Comparison of ENCODE assay signal across 29 cellular contexts in the genomic region with DNA sequence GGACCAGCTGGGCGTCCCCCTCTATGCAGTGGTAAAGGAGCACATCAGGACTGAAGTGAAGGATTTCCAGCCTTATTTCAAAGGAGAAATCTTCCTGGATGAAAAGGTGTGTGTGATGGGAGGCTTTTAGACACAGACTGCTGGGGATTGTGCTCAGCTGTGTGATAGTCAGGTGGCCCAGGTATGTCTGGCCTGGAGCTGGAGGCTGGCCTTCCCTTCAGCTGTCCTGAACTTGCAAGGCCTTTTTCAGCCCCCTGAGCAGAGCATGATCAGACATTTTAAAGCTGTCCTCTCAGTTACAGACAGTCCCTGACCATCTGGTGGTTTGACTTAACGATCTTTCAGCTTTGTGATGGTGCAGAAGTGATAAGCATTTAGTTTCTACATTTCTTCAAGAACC.
"Had no signal": no experiment of that assay in that cellular context is flagged by ENCODE, and none has a peak within 500 bp of the region (broad histone marks: within the 10 kb centered on the region; RNA-seq: fewer than 3 reads in every experiment).

No MANE protein-coding gene starts in this region.

- H3K4me3 ChIP-seq: ovary, psoas muscle, right lobe of liver, sigmoid colon, thoracic aorta, thyroid gland, tibial nerve, upper lobe of right lung, uterus had no signal

- H3K36me3 Mint-ChIP-seq: natural killer cell treated with Interleukin-12 subunit alpha and Interleukin-12 subunit beta and Interleukin-15 and Interleukin-18, amount 100 ng/mL, for 72 hours; stimulated activated effector memory CD8-positive, alpha-beta T cell treated with anti-CD3 and anti-CD28 coated beads, Interleukin-12 subunit alpha, Interleukin-12 subunit beta, amount 100 ng/mL, for 72 hours had no signal

- H3K27me3 ChIP-seq: neutrophil, ovary, right lobe of liver, sigmoid colon, thyroid gland, tibial nerve, upper lobe of right lung, uterus had no signal

- H3K36me3 ChIP-seq: neutrophil, ovary, uterus had no signal

- H3K9me3 ChIP-seq: neutrophil, ovary, psoas muscle, right lobe of liver, sigmoid colon, thoracic aorta, thyroid gland, tibial nerve, upper lobe of right lung, uterus had no signal

- H3K4me1 Mint-ChIP-seq: neural crest cell; stimulated activated effector memory CD8-positive, alpha-beta T cell treated with anti-CD3 and anti-CD28 coated beads, Interleukin-12 subunit alpha, Interleukin-12 subunit beta, amount 100 ng/mL, for 72 hours; stimulated activated naive CD8-positive, alpha-beta T cell treated with anti-CD3 and anti-CD28 coated beads, Interleukin-15, amount 100 ng/mL, for 72 hours had no signal

- H3K27me3 Mint-ChIP-seq: naive B cell; naive thymus-derived CD8-positive, alpha-beta T cell; natural killer cell treated with Interleukin-12 subunit alpha and Interleukin-12 subunit beta and Interleukin-15 and Interleukin-18, amount 100 ng/mL, for 72 hours; progenitor cell of endocrine pancreas; stimulated activated naive CD8-positive, alpha-beta T cell treated with anti-CD3 and anti-CD28 coated beads, Interleukin-15, amount 100 ng/mL, for 72 hours had no signal

- H3K27ac ChIP-seq: neutrophil, ovary, parathyroid adenoma, psoas muscle, right lobe of liver, sigmoid colon, thoracic aorta, thyroid gland, tibial nerve, upper lobe of right lung, uterus had no signal

- DNase-seq: naive B cell; naive thymus-derived CD8-positive, alpha-beta T cell; nephron progenitor cell; occipital lobe; ovary; posterior cingulate gyrus; psoas muscle; right cardiac atrium; right lobe of liver; sigmoid colon; small intestine; stimulated activated CD4-positive, alpha-beta T cell treated with anti-CD3 and anti-CD28 coated beads, Interleukin-15, amount 100 ng/mL, for 24 hours; stimulated activated CD4-positive, alpha-beta T cell treated with anti-CD3 and anti-CD28 coated beads, Interleukin-2, amount 100 ng/mL, for 24 hours; stimulated activated CD4-positive, alpha-beta T cell treated with anti-CD3 and anti-CD28 coated beads, Interleukin-2, amount 100 ng/mL, for 48 hours; stimulated activated CD4-positive, alpha-beta T cell treated with anti-CD3 and anti-CD28 coated beads, Interleukin-4, amount 100 ng/mL, for 24 hours; stimulated activated naive CD4-positive, alpha-beta T cell; stimulated activated naive CD8-positive, alpha-beta T cell treated with anti-CD3 and anti-CD28 coated beads, Interleukin-15, amount 100 ng/mL, for 72 hours; stimulated activated naive CD8-positive, alpha-beta T cell treated with anti-CD3 and anti-CD28 coated beads, Interleukin-15, Interleukin-2, amounts not matched to agents 100 U/mL and 50 U/mL, for 24 hours; thyroid gland; upper lobe of right lung; uterus had no signal

- H3K4me3 Mint-ChIP-seq: naive B cell; naive thymus-derived CD8-positive, alpha-beta T cell; natural killer cell treated with Interleukin-12 subunit alpha and Interleukin-12 subunit beta and Interleukin-15 and Interleukin-18, amount 100 ng/mL, for 72 hours; nephron progenitor cell; neural crest cell; stimulated activated effector memory CD8-positive, alpha-beta T cell treated with anti-CD3 and anti-CD28 coated beads, Interleukin-12 subunit alpha, Interleukin-12 subunit beta, amount 100 ng/mL, for 72 hours; stimulated activated naive CD8-positive, alpha-beta T cell treated with anti-CD3 and anti-CD28 coated beads, Interleukin-15, amount 100 ng/mL, for 72 hours had no signal

- ATAC-seq: naive thymus-derived CD8-positive, alpha-beta T cell; natural killer cell treated with Interleukin-12 subunit alpha and Interleukin-12 subunit beta and Interleukin-15 and Interleukin-18, amount 100 ng/mL, for 72 hours; psoas muscle; right cardiac atrium; right lobe of liver; stimulated activated effector memory CD8-positive, alpha-beta T cell treated with anti-CD3 and anti-CD28 coated beads, Interleukin-12 subunit alpha, Interleukin-12 subunit beta, amount 100 ng/mL, for 72 hours; stimulated activated naive CD8-positive, alpha-beta T cell treated with anti-CD3 and anti-CD28 coated beads, Interleukin-15, amount 100 ng/mL, for 72 hours; stimulated activated naive CD8-positive, alpha-beta T cell treated with anti-CD3 and anti-CD28 coated beads, Interleukin-15, Interleukin-2, amounts not matched to agents 100 U/mL and 50 U/mL, for 24 hours; upper lobe of right lung had no signal

- H3K9me3 Mint-ChIP-seq: naive B cell; naive thymus-derived CD8-positive, alpha-beta T cell; natural killer cell treated with Interleukin-12 subunit alpha and Interleukin-12 subunit beta and Interleukin-15 and Interleukin-18, amount 100 ng/mL, for 72 hours; nephron progenitor cell; neural crest cell; stimulated activated effector memory CD8-positive, alpha-beta T cell treated with anti-CD3 and anti-CD28 coated beads, Interleukin-12 subunit alpha, Interleukin-12 subunit beta, amount 100 ng/mL, for 72 hours; stimulated activated naive CD8-positive, alpha-beta T cell treated with anti-CD3 and anti-CD28 coated beads, Interleukin-15, amount 100 ng/mL, for 72 hours had no signal

- H3K27ac Mint-ChIP-seq: naive B cell; natural killer cell treated with Interleukin-12 subunit alpha and Interleukin-12 subunit beta and Interleukin-15 and Interleukin-18, amount 100 ng/mL, for 72 hours; progenitor cell of endocrine pancreas; stimulated activated effector memory CD8-positive, alpha-beta T cell treated with anti-CD3 and anti-CD28 coated beads, Interleukin-12 subunit alpha, Interleukin-12 subunit beta, amount 100 ng/mL, for 72 hours had no signal
